ENCODE assay signal across 12 cellular contexts in genomic region chr6:44076366-44077200, GRCh38. TPM values are rescaled to one million over a fixed set of nuclear protein-coding genes. Genes with fewer than 3 reads are reported as not detected.
DNase-seq lines count a peak whose midpoint lies in the region; ATAC-seq and TF ChIP-seq lines count a peak whose summit lies in the region.
"Had no signal": no experiment of that assay in that cellular context is flagged by ENCODE, and none has a peak within 500 bp of the region (broad histone marks: within the 10 kb centered on the region; RNA-seq: fewer than 3 reads in every experiment).

No MANE protein-coding gene starts in this region.

- ATAC-seq in esophagus mucosa (peak; percentile 44), HG02840 (IDR thresholded peaks at IDR 0.05; ENCODE audit: low FRiP score, unreplicated experiment) (no peak)
- ATAC-seq: naive thymus-derived CD4-positive, alpha-beta T cell had no signal

- H3K4me3 ChIP-seq in BE2C (ENCODE audit: low read depth, low read length), result peak overlapping the region; percentile 40
- H3K4me3 ChIP-seq in mucosa of stomach (ENCODE audit: low read length), result no peak overlapping the region

- no peak for TF ChIP-seq CTCF in BE2C (IDR thresholded peaks at IDR 0.05; ENCODE audit: low read depth, low read length)

- no peaks in the 10 kb centered on the region for H3K27me3 ChIP-seq in BE2C
- H3K27me3 ChIP-seq in mucosa of stomach (ENCODE audit: control insufficient read depth, insufficient read depth, low read length), result peaks cover 13% of the 10 kb centered on the region

- peak; percentile 79 for DNase-seq in BE2C
- peak; percentile 59 for DNase-seq in HuH-7 (ENCODE audit: low spot score)
- no peak for DNase-seq in DMS53 (lab: John Stamatoyannopoulos, UW)
- no peak for DNase-seq in activated CD8-positive, alpha-beta memory T cell treated with anti-CD3 and anti-CD28 coated beads, Interleukin-2, amount 50 U/mL, for 4 hours
- DNase-seq in posterior vena cava (ENCODE audit: low spot score), result no peak
- DNase-seq: activated CD4-positive, alpha-beta T cell treated with anti-CD3 and anti-CD28 coated beads, Interleukin-2, amount 50 U/mL, for 48 hours; CD4-positive, CD25-positive, alpha-beta regulatory T cell; naive thymus-derived CD4-positive, alpha-beta T cell; stimulated activated CD8-positive, alpha-beta memory T cell treated with anti-CD3 and anti-CD28 coated beads, Interleukin-4, amount 100 ng/mL, for 48 hours had no signal

- H3K36me3 ChIP-seq in BE2C (no peaks in the 10 kb centered on the region), mucosa of stomach (ENCODE audit: control insufficient read depth, insufficient read depth, low read length) (no peaks in the 10 kb centered on the region)

- H3K4me1 ChIP-seq in BE2C, result peaks cover 51% of the 10 kb centered on the region
- peaks cover 44% of the 10 kb centered on the region for H3K4me1 ChIP-seq in mucosa of stomach (ENCODE audit: control insufficient read depth, insufficient read depth, low read length)

- H3K9me3 ChIP-seq in BE2C (no peaks in the 10 kb centered on the region), mucosa of stomach (ENCODE audit: control insufficient read depth, low read length) (no peaks in the 10 kb centered on the region)

- H3K9ac ChIP-seq in mucosa of stomach (ENCODE audit: low read length), result peak overlapping the region; percentile 4

- intact Hi-C loops in posterior vena cava (cut with DNase I), result loop anchor here (2.0 to 5.0 kb wide), 2 partner anchors 352 to 409 kb away; no protein-coding TSS in a partner anchor

RNA-seq across cellular contexts. Expression of gene MRPL14, which starts 50.7 kb away (rescaled TPM):
- 190 TPM for polyA plus RNA-seq in BE2C (2012; ENCODE audit: insufficient read depth, insufficient read length, low read depth)
- total RNA-seq in esophagus mucosa (47.4 TPM), posterior vena cava (10 to 100 TPM; 26.4 to 33.5 TPM)

RNA-seq across cellular contexts. Expression of gene TMEM63B, which starts 50.8 kb away (rescaled TPM):
- 46.5 TPM for polyA plus RNA-seq in BE2C (2012; ENCODE audit: insufficient read depth, insufficient read length, low read depth)
- total RNA-seq in esophagus mucosa, result 42.4 TPM
- 10 to 100 TPM; 23.7 to 28.1 TPM for total RNA-seq in posterior vena cava

Comparison
In these comparisons a context has a peak if more than half of its experiments do, and no peak if none do; other contexts are left out.
1. DNase-seq: peak in BE2C (single experiment) and HuH-7 (single experiment); none in DMS53 (single experiment), activated CD8-positive, alpha-beta memory T cell treated with anti-CD3 and anti-CD28 coated beads, Interleukin-2, amount 50 U/mL, for 4 hours (single experiment) and posterior vena cava (single experiment).